ENCODE assay signal across 9 cellular contexts in genomic region chr3:39327746-39328349, GRCh38.
A peak's percentile ranks its signal among the peaks of the same experiment; 100 is the strongest.
DNase-seq lines count a peak whose midpoint lies in the region; ATAC-seq, FAIRE-seq and TF ChIP-seq lines count a peak whose summit lies in the region.
"Had no signal": no experiment of that assay in that cellular context is flagged by ENCODE, and none has a peak within 500 bp of the region (broad histone marks: within the 10 kb centered on the region; RNA-seq: fewer than 3 reads in every experiment).

No MANE protein-coding gene starts in this region.

- peak; percentile 71 for ATAC-seq in GM19035 (IDR thresholded peaks at IDR 0.05; ENCODE audit: unreplicated experiment)
- ATAC-seq in HG02885 (IDR thresholded peaks at IDR 0.05; ENCODE audit: poor library complexity, unreplicated experiment), result peak; percentile 78
- ATAC-seq in activated CD4-positive, CD25-positive, alpha-beta regulatory T cell treated with anti-CD3 and anti-CD28 coated beads, Interleukin-2, amount 50 U/mL, for 24 hours, result peak; percentile 78 to 80

- no peak for FAIRE-seq in HTR-8/SVneo (lab: Jason Lieb, UNC)
- FAIRE-seq: H54 had no signal

- no peak for TF ChIP-seq CTCF in GM10266 (IDR thresholded peaks at IDR 0.05; ENCODE audit: control insufficient read depth, insufficient read depth, low read depth, missing control alignments)

- peak; percentile 39 for DNase-seq in GM10266 (ENCODE audit: extremely low spot score)
- no peak for DNase-seq in NCI-H345 treated with DMSO at 0.1 percent for 48 hours (lab: John Stamatoyannopoulos, UW; ENCODE audit: unreplicated experiment)
- DNase-seq in hypothalamus (lab: John Stamatoyannopoulos, UW), result no peak
- no peak for DNase-seq in HTR-8/SVneo (ENCODE audit: insufficient read length, low spot score)
- no peak for DNase-seq in kidney tubule cell (ENCODE audit: low spot score)
